ENCODE assay signal across 1 cellular context in the genomic region with DNA sequence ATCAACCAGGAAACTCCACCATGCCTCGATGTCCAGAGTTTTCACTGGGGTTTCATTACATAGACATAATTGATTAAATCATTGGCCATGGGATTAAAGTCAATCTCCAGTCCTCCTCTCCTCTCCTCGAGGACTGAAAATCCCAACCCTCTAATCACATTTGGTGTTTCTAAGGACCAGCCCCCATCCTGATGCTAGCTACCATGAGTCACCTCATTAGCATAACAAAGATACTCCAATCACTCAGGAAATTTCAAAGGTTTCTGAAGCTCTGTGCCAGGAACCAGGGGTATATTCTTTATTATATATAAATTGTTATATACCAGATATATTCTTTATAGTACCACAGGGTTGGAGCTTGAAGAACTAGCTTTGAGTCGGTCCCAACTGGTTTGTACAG.
TF ChIP-seq lines count a peak whose summit lies in the region.

No MANE protein-coding gene starts in this region.

TF ChIP-seq in H1, 55 proteins besides CTCF, POLR2A, EP300 and RAD21:
- TF ChIP-seq POU5F1 (IDR thresholded peaks at IDR 0.05; ENCODE audit: low read depth, low read length) (peak; percentile 71; the same call in 1 of the 2 replicates), JUN (IDR thresholded peaks at IDR 0.05; ENCODE audit: low read depth, low read length) (0 out of 2 replicates have a peak, but pooled peaks have one; percentile 59), JUND (IDR thresholded peaks at IDR 0.05; ENCODE audit: low read length) (peak; percentile 96), CHD2 (IDR thresholded peaks at IDR 0.05; ENCODE audit: low read length) (no peak)
TF ChIP-seq in H1: peak in this region for 3.
